In genomic region chr10:361203-362135, GRCh38 we compare ENCODE assay signal across 16 cellular contexts.
DNase-seq lines count a peak whose midpoint lies in the region; ATAC-seq and TF ChIP-seq lines count a peak whose summit lies in the region.
"Had no signal": no experiment of that assay in that cellular context is flagged by ENCODE, and none has a peak within 500 bp of the region (broad histone marks: within the 10 kb centered on the region; RNA-seq: fewer than 3 reads in every experiment).

No MANE protein-coding gene starts in this region.

- peak overlapping the region; percentile 24 for H3K27ac ChIP-seq in caudate nucleus (ENCODE audit: low read depth, low read length)
- H3K27ac ChIP-seq: uterus had no signal

- no peak for TF ChIP-seq CTCF in neural crest cell (conservative IDR thresholded peaks at IDR 0.05)

- ATAC-seq in HG03442 (IDR thresholded peaks at IDR 0.05; ENCODE audit: unreplicated experiment) (no peak), HG03159 (IDR thresholded peaks at IDR 0.05; ENCODE audit: unreplicated experiment) (no peak)
- ATAC-seq: activated CD8-positive, alpha-beta T cell treated with anti-CD3 and anti-CD28 coated beads, Interleukin-2, amount 10 ng/mL, durations not matched to agents 7 days and 5 days; Panc1; stimulated activated naive B cell treated with anti-CD40 and anti-IgM and Interleukin-4, amounts not matched to agents 10 μg/mL and 1 μg/mL and 100 μg/mL, for 72 hours had no signal

- H3K4me3 Mint-ChIP-seq in neural crest cell, result no peak overlapping the region
- H3K4me3 Mint-ChIP-seq: activated CD8-positive, alpha-beta T cell treated with anti-CD3 and anti-CD28 coated beads, Interleukin-2, amount 10 ng/mL, durations not matched to agents 7 days and 5 days; stimulated activated naive B cell treated with anti-CD40 and anti-IgM and Interleukin-4, amounts not matched to agents 10 μg/mL and 1 μg/mL and 100 μg/mL, for 72 hours had no signal

- H3K4me1 Mint-ChIP-seq in neural crest cell, result peaks cover 13% of the 10 kb centered on the region

- H3K27me3 Mint-ChIP-seq in neural crest cell (ENCODE audit: low read depth), result no peaks in the 10 kb centered on the region

- peaks cover 16% of the 10 kb centered on the region for H3K36me3 Mint-ChIP-seq in neural crest cell (ENCODE audit: low read depth)

- H3K27ac Mint-ChIP-seq in neural crest cell (ENCODE audit: unreplicated experiment), result peak overlapping the region; percentile 88
- H3K27ac Mint-ChIP-seq: activated CD8-positive, alpha-beta T cell treated with anti-CD3 and anti-CD28 coated beads, Interleukin-2, amount 10 ng/mL, durations not matched to agents 7 days and 5 days; activated T-helper 2 cell treated with anti-CD3 and anti-CD28 coated beads, Interferon-gamma antibody, Interleukin-2, Interleukin-4, amounts not matched to agents 10 μg/mL and 5 μg/mL and 100 μg/mL, durations not matched to agents 14 hours and 24 hours and 36 hours; stimulated activated naive B cell treated with anti-CD40 and anti-IgM and Interleukin-4, amounts not matched to agents 10 μg/mL and 1 μg/mL and 100 μg/mL, for 72 hours had no signal

- DNase-seq in DMS153 (lab: John Stamatoyannopoulos, UW) (peak; percentile 2), NCI-H187 treated with DMSO at 0.1 percent for 48 hours (lab: John Stamatoyannopoulos, UW) (peak; percentile 51), caudate nucleus (lab: John Stamatoyannopoulos, UW) (peak in 36 of 61 donors; percentile 16 to 87 (median 44)), neural crest cell (ENCODE audit: low read depth, low spot score) (no peak), NCI-H2196 treated with DMSO at 0.1 percent for 48 hours (lab: John Stamatoyannopoulos, UW; ENCODE audit: unreplicated experiment) (no peak)
- no peak for DNase-seq in central memory CD4-positive, alpha-beta T cell
- DNase-seq: activated CD8-positive, alpha-beta T cell treated with anti-CD3 and anti-CD28 coated beads, Interleukin-2, amount 10 ng/mL, durations not matched to agents 7 days and 5 days; anterior cingulate cortex; Calu3; dorsolateral prefrontal cortex; stimulated activated naive B cell treated with anti-CD40 and anti-IgM and Interleukin-4, amounts not matched to agents 10 μg/mL and 1 μg/mL and 100 μg/mL, for 72 hours; uterus had no signal

- H3K9me3 Mint-ChIP-seq in neural crest cell, result no peaks in the 10 kb centered on the region
- H3K9me3 Mint-ChIP-seq: activated T-helper 2 cell treated with anti-CD3 and anti-CD28 coated beads, Interferon-gamma antibody, Interleukin-2, Interleukin-4, amounts not matched to agents 10 μg/mL and 5 μg/mL and 100 μg/mL, durations not matched to agents 14 hours and 24 hours and 36 hours; stimulated activated naive B cell treated with anti-CD40 and anti-IgM and Interleukin-4, amounts not matched to agents 10 μg/mL and 1 μg/mL and 100 μg/mL, for 72 hours had no signal

Comparison
In these comparisons a context has a peak if more than half of its experiments do, and no peak if none do; other contexts are left out.
1. DNase-seq: peak in DMS153 (single experiment), NCI-H187 treated with DMSO at 0.1 percent for 48 hours (single experiment) and caudate nucleus (36 of 61); none in neural crest cell (single experiment), central memory CD4-positive, alpha-beta T cell (single experiment) and NCI-H2196 treated with DMSO at 0.1 percent for 48 hours (single experiment).